In genomic region chr6:160050022-160050421, GRCh38 we compare ENCODE assay signal across 26 cellular contexts.
"Had no signal": no experiment of that assay in that cellular context is flagged by ENCODE, and none has a peak within 500 bp of the region (broad histone marks: within the 10 kb centered on the region; RNA-seq: fewer than 3 reads in every experiment).

No MANE protein-coding gene starts in this region.

- H3K36me3 ChIP-seq: uterus had no signal

- H3K27ac Mint-ChIP-seq: nephron, type B pancreatic cell had no signal

- H2AFZ ChIP-seq: hepatocyte, parathyroid adenoma had no signal

- H3K79me2 ChIP-seq: hepatocyte had no signal

- H3K9ac ChIP-seq: parathyroid adenoma had no signal

- H3K27ac ChIP-seq: heart right ventricle, hepatocyte, lower lobe of right lung, parathyroid adenoma, spleen, tibial nerve, uterus had no signal

- H3K9me3 Mint-ChIP-seq: neural crest cell; stimulated activated effector memory CD8-positive, alpha-beta T cell treated with anti-CD3 and anti-CD28 coated beads, Interleukin-12 subunit alpha, Interleukin-12 subunit beta, amount 100 ng/mL, for 72 hours; stimulated activated naive CD8-positive, alpha-beta T cell treated with anti-CD3 and anti-CD28 coated beads, Interleukin-15, amount 100 ng/mL, for 72 hours had no signal

- H3K4me1 ChIP-seq: parathyroid adenoma, spleen, tibial nerve, uterus had no signal

- H3K4me2 ChIP-seq: hepatocyte had no signal

- H3K9me3 ChIP-seq: heart right ventricle, lower lobe of right lung, spleen, tibial nerve, uterus had no signal

- H3K4me1 Mint-ChIP-seq: naive B cell, neural crest cell had no signal

- H3K27me3 ChIP-seq: heart right ventricle, hepatocyte, spleen, tibial nerve, uterus had no signal

- H3K4me3 ChIP-seq: heart right ventricle, hepatocyte, lower lobe of right lung, spleen, tibial nerve, uterus had no signal

- H3K4me3 Mint-ChIP-seq: naive B cell; nephron; neural crest cell; stimulated activated effector memory CD8-positive, alpha-beta T cell treated with anti-CD3 and anti-CD28 coated beads, Interleukin-12 subunit alpha, Interleukin-12 subunit beta, amount 100 ng/mL, for 72 hours; stimulated activated naive CD8-positive, alpha-beta T cell treated with anti-CD3 and anti-CD28 coated beads, Interleukin-15, amount 100 ng/mL, for 72 hours; type B pancreatic cell had no signal

- ATAC-seq: heart right ventricle; left cardiac atrium; left lobe of liver; left ventricle myocardium superior; lower lobe of right lung; right cardiac atrium; sciatic nerve; stimulated activated effector memory CD8-positive, alpha-beta T cell treated with anti-CD3 and anti-CD28 coated beads, Interleukin-12 subunit alpha, Interleukin-12 subunit beta, amount 100 ng/mL, for 72 hours; stimulated activated naive CD8-positive, alpha-beta T cell treated with anti-CD3 and anti-CD28 coated beads, Interleukin-15, amount 100 ng/mL, for 72 hours had no signal

- H3K27me3 Mint-ChIP-seq: naive B cell; stimulated activated naive CD8-positive, alpha-beta T cell treated with anti-CD3 and anti-CD28 coated beads, Interleukin-15, amount 100 ng/mL, for 72 hours; type B pancreatic cell had no signal

- DNase-seq: heart right ventricle; kidney glomerular epithelial cell; left cardiac atrium; left ventricle myocardium superior; lower lobe of right lung; mammary epithelial cell; mesenchymal stem cell; naive B cell; nucleus accumbens; small intestine; spleen; stimulated activated CD4-positive, alpha-beta T cell treated with anti-CD3 and anti-CD28 coated beads, Interleukin-4, amount 100 ng/mL, for 24 hours; stimulated activated naive CD4-positive, alpha-beta T cell treated with Interleukin-2 at 50 U/mL for 16 hours; stimulated activated naive CD8-positive, alpha-beta T cell treated with anti-CD3 and anti-CD28 coated beads, Interleukin-15, amount 100 ng/mL, for 72 hours; substantia nigra; uterus had no signal
